ENCODE assay signal across 10 cellular contexts in genomic region chr10:69452676-69453415, GRCh38.
DNase-seq lines count a peak whose midpoint lies in the region; ATAC-seq lines count a peak whose summit lies in the region.
"Had no signal": no experiment of that assay in that cellular context is flagged by ENCODE, and none has a peak within 500 bp of the region (broad histone marks: within the 10 kb centered on the region; RNA-seq: fewer than 3 reads in every experiment).

No MANE protein-coding gene starts in this region.

- H3K9me3 Mint-ChIP-seq in stimulated activated naive CD8-positive, alpha-beta T cell treated with anti-CD3 and anti-CD28 coated beads, Interleukin-15, Interleukin-2, amounts not matched to agents 100 ng/mL and 50 ng/mL, for 24 hours, result no peaks in the 10 kb centered on the region
- no peaks in the 10 kb centered on the region for H3K9me3 Mint-ChIP-seq in stimulated activated naive CD8-positive, alpha-beta T cell treated with anti-CD3 and anti-CD28 coated beads, Interleukin-15, amount 100 ng/mL, for 72 hours

- no peaks in the 10 kb centered on the region for H3K36me3 Mint-ChIP-seq in stimulated activated naive CD8-positive, alpha-beta T cell treated with anti-CD3 and anti-CD28 coated beads, Interleukin-15, Interleukin-2, amounts not matched to agents 100 ng/mL and 50 ng/mL, for 24 hours (ENCODE audit: low read depth)

- no peak overlapping the region for H3K27ac Mint-ChIP-seq in stimulated activated naive CD8-positive, alpha-beta T cell treated with anti-CD3 and anti-CD28 coated beads, Interleukin-15, Interleukin-2, amounts not matched to agents 100 ng/mL and 50 ng/mL, for 24 hours
- H3K27ac Mint-ChIP-seq in stimulated activated naive CD8-positive, alpha-beta T cell treated with anti-CD3 and anti-CD28 coated beads, Interleukin-15, amount 100 ng/mL, for 72 hours, result no peak overlapping the region

- peaks cover 18% of the 10 kb centered on the region for H3K27me3 Mint-ChIP-seq in stimulated activated naive CD8-positive, alpha-beta T cell treated with anti-CD3 and anti-CD28 coated beads, Interleukin-15, Interleukin-2, amounts not matched to agents 100 ng/mL and 50 ng/mL, for 24 hours
- peaks cover 27% of the 10 kb centered on the region for H3K27me3 Mint-ChIP-seq in stimulated activated naive CD8-positive, alpha-beta T cell treated with anti-CD3 and anti-CD28 coated beads, Interleukin-15, amount 100 ng/mL, for 72 hours

- ATAC-seq in stimulated activated naive CD8-positive, alpha-beta T cell treated with anti-CD3 and anti-CD28 coated beads, Interleukin-15, amount 100 ng/mL, for 72 hours, result no peak
- ATAC-seq in GM19351 (IDR thresholded peaks at IDR 0.05; ENCODE audit: unreplicated experiment), result no peak

- H3K4me1 Mint-ChIP-seq in stimulated activated naive CD8-positive, alpha-beta T cell treated with anti-CD3 and anti-CD28 coated beads, Interleukin-15, Interleukin-2, amounts not matched to agents 100 ng/mL and 50 ng/mL, for 24 hours (ENCODE audit: low read depth), result peaks cover 22% of the 10 kb centered on the region
- peaks cover 34% of the 10 kb centered on the region for H3K4me1 Mint-ChIP-seq in stimulated activated naive CD8-positive, alpha-beta T cell treated with anti-CD3 and anti-CD28 coated beads, Interleukin-15, amount 100 ng/mL, for 72 hours

- peak overlapping the region; percentile 43 to 45 for H3K4me3 ChIP-seq in muscle layer of duodenum (ENCODE audit: low read depth in 1 of 2, low read length in 2 of 2)

- no peaks in the 10 kb centered on the region for H3K27me3 ChIP-seq in muscle layer of duodenum (ENCODE audit: low read depth, low read length)

- H3K36me3 ChIP-seq in muscle layer of duodenum (ENCODE audit: control insufficient read depth in 1 of 2, insufficient read depth in 2 of 2, low read length in 2 of 2), result no peaks in the 10 kb centered on the region

- H3K27ac ChIP-seq in caudate nucleus (ENCODE audit: low read depth, low read length), result peak overlapping the region; percentile 26
- peak overlapping the region; percentile 14 for H3K27ac ChIP-seq in muscle layer of duodenum (ENCODE audit: low read length)

- peaks cover 10 to 40% of the 10 kb centered on the region in 2 donors for H3K4me1 ChIP-seq in muscle layer of duodenum (ENCODE audit: control insufficient read depth in 1 of 2, insufficient read depth in 2 of 2, low read length in 2 of 2)

- H3K9me3 ChIP-seq in muscle layer of duodenum (ENCODE audit: control insufficient read depth in 1 of 2, low read length in 2 of 2), result no peaks in the 10 kb centered on the region

- H3K4me3 Mint-ChIP-seq in stimulated activated naive CD8-positive, alpha-beta T cell treated with anti-CD3 and anti-CD28 coated beads, Interleukin-15, Interleukin-2, amounts not matched to agents 100 ng/mL and 50 ng/mL, for 24 hours, result peak overlapping the region; percentile 12
- H3K4me3 Mint-ChIP-seq in stimulated activated naive CD8-positive, alpha-beta T cell treated with anti-CD3 and anti-CD28 coated beads, Interleukin-15, amount 100 ng/mL, for 72 hours, result peak overlapping the region in 1 of 2 donors; percentile 45

- DNase-seq in stimulated activated naive CD8-positive, alpha-beta T cell treated with anti-CD3 and anti-CD28 coated beads, Interleukin-15, amount 100 ng/mL, for 72 hours, result no peak
- DNase-seq in caudate nucleus (lab: John Stamatoyannopoulos, UW), result no peak
- DNase-seq in stimulated activated CD4-positive, alpha-beta T cell treated with anti-CD3 and anti-CD28 coated beads, Interleukin-1b, Interleukin-23, amount 100 ng/mL, for 48 hours, result no peak
- no peak for DNase-seq in activated gamma-delta T cell (lab: John Stamatoyannopoulos, UW)
- DNase-seq in activated T-cell treated with anti-CD3 and anti-CD28 coated beads, Interleukin-2, amount 50 U/mL, for 1 hour, result no peak
- DNase-seq: activated CD4-positive, alpha-beta T cell treated with anti-CD3 and anti-CD28 coated beads for 1 hour; NCI-H69 had no signal
